ENCODE assay signal across 8 cellular contexts in genomic region chr6:53795254-53795701, GRCh38. TPM values are rescaled to one million over a fixed set of nuclear protein-coding genes. Genes with fewer than 3 reads are reported as not detected.
DNase-seq lines count a peak whose midpoint lies in the region; ATAC-seq, FAIRE-seq and TF ChIP-seq lines count a peak whose summit lies in the region.

No MANE protein-coding gene starts in this region.

- no peak for DNase-seq in activated T-cell treated with anti-CD3 and anti-CD28 coated beads, Interleukin-2, amount 50 U/mL, for 72 hours
- DNase-seq in activated T-cell treated with anti-CD3 and anti-CD28 coated beads, Interleukin-2, amount 50 U/mL, for 48 hours: no peak
- DNase-seq in HL-60 (ENCODE audit: low read depth in 1 of 2, low spot score in 1 of 2) (peak in 1 of 2 experiments; percentile 7), right atrium auricular region (ENCODE audit: low spot score) (no peak), gastrocnemius medialis (no peak), GM12891 (ENCODE audit: insufficient read length, low spot score) (no peak)
- no peak for DNase-seq in activated CD4-positive, alpha-beta memory T cell treated with anti-CD3 and anti-CD28 coated beads, Interleukin-2, amount 10 ng/mL, durations not matched to agents 7 days and 5 days

- no peaks in the 10 kb centered on the region for H3K36me3 ChIP-seq in right atrium auricular region
- H3K36me3 ChIP-seq in gastrocnemius medialis: no peaks in the 10 kb centered on the region

- CTCF ChIA-PET in activated CD4-positive, alpha-beta memory T cell treated with anti-CD3 and anti-CD28 coated beads, Interleukin-2, amount 10 ng/mL, durations not matched to agents 7 days and 5 days (lab: Charles Lee): interaction anchor here (1.1 to 4.0 kb wide), 7 partner anchors 59 to 160 kb away, joined by 3 to 17 read pairs (median 10); no protein-coding TSS in a partner anchor

- H3K4me1 ChIP-seq in right atrium auricular region (peaks cover 0 to 22% of the 10 kb centered on the region in 2 donors), gastrocnemius medialis (peaks cover 20 to 21% of the 10 kb centered on the region in 2 donors)

- H3K27ac ChIP-seq in HL-60 (replicated peaks) (no peak overlapping the region), right atrium auricular region (peak overlapping the region; percentile 85), gastrocnemius medialis (peak overlapping the region in 3 of 4 donors; percentile 27 to 46 (median 45))

- FAIRE-seq in GM12891 (lab: Jason Lieb, UNC): no peak

- intact Hi-C loops in gastrocnemius medialis (cut with DNase I; ENCODE audit: low total_unique reads): loop anchor here (1.0 to 10.0 kb wide), 2 partner anchors 160 to 250 kb away; partner anchors contain the start of gene GCLC

- peaks cover 30% of the 10 kb centered on the region for H3K27me3 ChIP-seq in HL-60 (ENCODE audit: insufficient read depth, poor library complexity, severe bottlenecking)
- no peaks in the 10 kb centered on the region for H3K27me3 ChIP-seq in right atrium auricular region
- H3K27me3 ChIP-seq in gastrocnemius medialis: peaks cover 28 to 38% (median 36%) of the 10 kb centered on the region in 3 donors

- peak in 1 of 2 donors; percentile 27 for ATAC-seq in activated T-cell treated with anti-CD3 and anti-CD28 coated beads, Interleukin-2, amount 50 U/mL, for 72 hours (replicated peaks in 1 of 2)
- ATAC-seq in gastrocnemius medialis (peak in 1 of 2 donors; percentile 24), GM18502 (IDR thresholded peaks at IDR 0.05; ENCODE audit: poor library complexity, unreplicated experiment) (no peak)

- H3K4me3 ChIP-seq in HL-60 (replicated peaks; ENCODE audit: insufficient read depth, low read length): peak overlapping the region; percentile 61
- peak overlapping the region; percentile 86 to 87 for H3K4me3 ChIP-seq in right atrium auricular region
- peak overlapping the region; percentile 62 to 77 (median 73) for H3K4me3 ChIP-seq in gastrocnemius medialis

- POLR2A ChIA-PET in activated CD4-positive, alpha-beta memory T cell treated with anti-CD3 and anti-CD28 coated beads, Interleukin-2, amount 10 ng/mL, durations not matched to agents 7 days and 5 days (lab: Charles Lee): interaction anchor here (0.8 to 1.9 kb wide), 9 partner anchors 11 to 730 kb away, joined by 3 to 7 read pairs (median 4); partner anchors contain the start of genes FBXO9 and GCLC

- H3K9me3 Mint-ChIP-seq in activated T-cell treated with anti-CD3 and anti-CD28 coated beads, Interleukin-2, amount 50 U/mL, for 72 hours: no peaks in the 10 kb centered on the region
- no peaks in the 10 kb centered on the region for H3K9me3 Mint-ChIP-seq in activated CD4-positive, alpha-beta memory T cell treated with anti-CD3 and anti-CD28 coated beads, Interleukin-2, amount 10 ng/mL, durations not matched to agents 7 days and 5 days

- H3K9me3 ChIP-seq in right atrium auricular region: no peaks in the 10 kb centered on the region
- no peaks in the 10 kb centered on the region for H3K9me3 ChIP-seq in gastrocnemius medialis

- peaks cover 45% of the 10 kb centered on the region for H3K27me3 Mint-ChIP-seq in activated T-cell treated with anti-CD3 and anti-CD28 coated beads, Interleukin-2, amount 50 U/mL, for 72 hours (ENCODE audit: low read depth)
- H3K27me3 Mint-ChIP-seq in activated CD4-positive, alpha-beta memory T cell treated with anti-CD3 and anti-CD28 coated beads, Interleukin-2, amount 10 ng/mL, durations not matched to agents 7 days and 5 days: peaks cover 38% of the 10 kb centered on the region

- peaks cover 28% of the 10 kb centered on the region for H3K4me1 Mint-ChIP-seq in activated T-cell treated with anti-CD3 and anti-CD28 coated beads, Interleukin-2, amount 50 U/mL, for 72 hours (ENCODE audit: low read depth)
- H3K4me1 Mint-ChIP-seq in activated CD4-positive, alpha-beta memory T cell treated with anti-CD3 and anti-CD28 coated beads, Interleukin-2, amount 10 ng/mL, durations not matched to agents 7 days and 5 days: peaks cover 34% of the 10 kb centered on the region

- H3K4me3 Mint-ChIP-seq in activated T-cell treated with anti-CD3 and anti-CD28 coated beads, Interleukin-2, amount 50 U/mL, for 72 hours: peak overlapping the region; percentile 97 to 98
- peak overlapping the region; percentile 96 for H3K4me3 Mint-ChIP-seq in activated CD4-positive, alpha-beta memory T cell treated with anti-CD3 and anti-CD28 coated beads, Interleukin-2, amount 10 ng/mL, durations not matched to agents 7 days and 5 days

- in situ Hi-C loops in gastrocnemius medialis (cut with MboI; ENCODE audit: low sequenced_read_pairs in 4 of 4): no loop called here

- H3K27ac Mint-ChIP-seq in activated T-cell treated with anti-CD3 and anti-CD28 coated beads, Interleukin-2, amount 50 U/mL, for 72 hours: peak overlapping the region; percentile 91
- peak overlapping the region; percentile 36 for H3K27ac Mint-ChIP-seq in activated CD4-positive, alpha-beta memory T cell treated with anti-CD3 and anti-CD28 coated beads, Interleukin-2, amount 10 ng/mL, durations not matched to agents 7 days and 5 days

- TF ChIP-seq CTCF in HL-60 (IDR thresholded peaks at IDR 0.05; ENCODE audit: insufficient read depth, low read length) (no peak), right atrium auricular region (IDR thresholded peaks at IDR 0.05) (no peak), gastrocnemius medialis (IDR thresholded peaks at IDR 0.05 in 4 of 5, conservative IDR thresholded peaks at IDR 0.05 in 1 of 5) (no peak)

- peaks cover 0 to 2% of the 10 kb centered on the region in 2 donors for H3K36me3 Mint-ChIP-seq in activated T-cell treated with anti-CD3 and anti-CD28 coated beads, Interleukin-2, amount 50 U/mL, for 72 hours (ENCODE audit: insufficient read depth in 2 of 2)
- H3K36me3 Mint-ChIP-seq in activated CD4-positive, alpha-beta memory T cell treated with anti-CD3 and anti-CD28 coated beads, Interleukin-2, amount 10 ng/mL, durations not matched to agents 7 days and 5 days (ENCODE audit: low read depth): peaks cover 2% of the 10 kb centered on the region

- no peak for TF ChIP-seq POLR2A in gastrocnemius medialis (IDR thresholded peaks at IDR 0.05)
- no peak for TF ChIP-seq POLR2A in GM12891 (IDR thresholded peaks at IDR 0.05; ENCODE audit: low read depth, low read length)

TF ChIP-seq in GM12891, 5 proteins besides CTCF, POLR2A, EP300 and RAD21:
- no peak for TF ChIP-seq PAX5 (IDR thresholded peaks at IDR 0.05; ENCODE audit: insufficient read depth, low read length, severe bottlenecking)
- no peak for TF ChIP-seq SPI1 (IDR thresholded peaks at IDR 0.05; ENCODE audit: low read depth, low read length)
- no peak for TF ChIP-seq TAF1 (IDR thresholded peaks at IDR 0.05; ENCODE audit: low read depth, low read length)
- TF ChIP-seq POU2F2 (IDR thresholded peaks at IDR 0.05; ENCODE audit: low read depth, low read length): no peak
- TF ChIP-seq POLR2AphosphoS5 (IDR thresholded peaks at IDR 0.05; ENCODE audit: low read depth, low read length): no peak

RNA-seq across cellular contexts. Expression of gene LRRC1, which starts 0.5 kb away (rescaled TPM):
- total RNA-seq in activated T-cell treated with anti-CD3 and anti-CD28 coated beads, Interleukin-2, amount 50 U/mL, for 72 hours: 1 to 10 TPM; 3.6 to 4.4 TPM
- total RNA-seq in activated CD4-positive, alpha-beta memory T cell treated with anti-CD3 and anti-CD28 coated beads, Interleukin-2, amount 10 ng/mL, durations not matched to agents 7 days and 5 days: 1 to 10 TPM; 4.0 to 4.1 TPM
- total RNA-seq in right atrium auricular region: 1 to 10 TPM; 5.3 to 6.1 TPM
- total RNA-seq in gastrocnemius medialis: 1 to 10 TPM in 2 of 4 donors, under 1 TPM in 2; 0.67 to 8.5 (median 2.4) TPM
- polyA plus RNA-seq in GM12891 (2012; ENCODE audit: low read depth, missing spikeins): 0.22 TPM
